In the genomic region with DNA sequence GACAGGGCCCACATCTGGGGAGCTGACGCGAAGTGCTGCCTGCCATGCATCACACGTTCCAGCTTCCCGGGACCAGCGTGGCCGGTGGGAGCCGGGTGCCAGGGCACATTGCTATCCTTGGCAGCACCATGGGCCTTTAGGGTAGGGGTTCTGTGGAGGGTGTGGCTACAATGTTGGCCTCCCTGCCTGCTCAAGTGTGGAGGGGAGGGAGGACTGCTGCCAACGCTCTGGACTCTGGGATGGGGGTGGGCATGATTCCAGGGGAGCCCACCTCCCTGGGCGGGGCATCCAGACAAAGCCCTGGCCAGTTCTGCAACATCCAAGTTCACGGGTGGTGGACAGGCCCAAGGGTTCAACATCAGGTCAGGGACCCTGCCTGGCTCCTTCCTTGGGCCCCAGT, we compare ENCODE assay signal across 23 cellular contexts. TPM values are rescaled to one million over a fixed set of nuclear protein-coding genes. Genes with fewer than 3 reads are reported as not detected.
DNase-seq lines count a peak whose midpoint lies in the region; ATAC-seq and TF ChIP-seq lines count a peak whose summit lies in the region.
"Had no signal": no experiment of that assay in that cellular context is flagged by ENCODE, and none has a peak within 500 bp of the region (broad histone marks: within the 10 kb centered on the region; RNA-seq: fewer than 3 reads in every experiment).

No MANE protein-coding gene starts in this region.

- H3K27ac ChIP-seq in SK-N-SH (ENCODE audit: low read depth in 2 of 2, low read length in 1 of 2) (no peak overlapping the region), thyroid gland (peak overlapping the region in 1 of 3 donors; percentile 11)
- H3K27ac ChIP-seq: 22Rv1, uterus had no signal

- H3K27me3 Mint-ChIP-seq in natural killer cell treated with Interleukin-12 subunit alpha and Interleukin-12 subunit beta and Interleukin-15 and Interleukin-18, amount 100 ng/mL, for 72 hours: no peaks in the 10 kb centered on the region
- H3K27me3 Mint-ChIP-seq in natural killer cell (ENCODE audit: low read depth in 2 of 2): no peaks in the 10 kb centered on the region
- H3K27me3 Mint-ChIP-seq: activated CD8-positive, alpha-beta T cell treated with anti-CD3 and anti-CD28 coated beads for 36 hours; activated naive CD8-positive, alpha-beta T cell; memory B cell had no signal

- H3K9me3 ChIP-seq in SK-N-SH (no peaks in the 10 kb centered on the region), thyroid gland (no peaks in the 10 kb centered on the region), HAP-1 (no peaks in the 10 kb centered on the region)
- H3K9me3 ChIP-seq: Caco-2, uterus had no signal

- no peak for ATAC-seq in SK-N-SH treated with all-trans-retinoic acid at 6 μM for 48 hours
- ATAC-seq in natural killer cell treated with Interleukin-12 subunit alpha and Interleukin-12 subunit beta and Interleukin-15 and Interleukin-18, amount 100 ng/mL, for 72 hours: no peak
- no peak for ATAC-seq in natural killer cell
- ATAC-seq: activated CD8-positive, alpha-beta T cell treated with anti-CD3 and anti-CD28 coated beads for 36 hours had no signal

- no peaks in the 10 kb centered on the region for H3K27me3 ChIP-seq in SK-N-SH (ENCODE audit: insufficient read depth)
- H3K27me3 ChIP-seq in thyroid gland: no peaks in the 10 kb centered on the region
- H3K27me3 ChIP-seq in HAP-1 (ENCODE audit: low read depth): no peaks in the 10 kb centered on the region
- H3K27me3 ChIP-seq: uterus had no signal

- no peak overlapping the region for H2AFZ ChIP-seq in SK-N-SH (ENCODE audit: low read depth)

- H3K4me3 Mint-ChIP-seq in natural killer cell treated with Interleukin-12 subunit alpha and Interleukin-12 subunit beta and Interleukin-15 and Interleukin-18, amount 100 ng/mL, for 72 hours: no peak overlapping the region
- H3K4me3 Mint-ChIP-seq in natural killer cell: no peak overlapping the region

- H3K4me1 ChIP-seq in SK-N-SH (ENCODE audit: control insufficient read depth in 1 of 2, insufficient read depth in 2 of 2, low read depth in 1 of 2, low read length in 1 of 2) (peaks cover 0 to 12% of the 10 kb centered on the region in 2 experiments; a peak in 1 of 4 replicates), thyroid gland (peaks cover 26 to 43% of the 10 kb centered on the region in 2 donors), HAP-1 (peaks cover 5% of the 10 kb centered on the region)
- H3K4me1 ChIP-seq: uterus had no signal

- DNase-seq in SK-N-SH (peak; percentile 31), natural killer cell (no peak), left kidney (ENCODE audit: low read depth, low spot score) (peak; percentile 65), thyroid gland (peak; percentile 33 to 41), HAP-1 (ENCODE audit: low spot score in 2 of 2) (no peak), GM10266 (ENCODE audit: extremely low spot score) (no peak)
- DNase-seq in natural killer cell treated with Interleukin-12 subunit alpha and Interleukin-12 subunit beta and Interleukin-15 and Interleukin-18, amount 100 ng/mL, for 72 hours (ENCODE audit: low spot score): no peak
- DNase-seq: activated CD8-positive, alpha-beta T cell treated with anti-CD3 and anti-CD28 coated beads for 36 hours; Caco-2; effector CD8-positive, alpha-beta T cell; foreskin melanocyte; NCI-H1105; NCI-H2081; NCI-H446 treated with DMSO at 0.1 percent for 48 hours; stimulated activated CD4-positive, alpha-beta T cell treated with anti-CD3 and anti-CD28 coated beads, Interleukin-4, amount 100 ng/mL, for 1 hour; uterus had no signal

- WGBS in SK-N-SH (ENCODE audit: low lambda C conversion rate): 86% methylated on average over 8 of the region's 10 CpGs
- WGBS in thyroid gland, 2 donors: 35 to 46% methylated on average over 6 to 10 of the region's 10 CpGs

- peak overlapping the region; percentile 77 to 98 for H3K27ac Mint-ChIP-seq in natural killer cell treated with Interleukin-12 subunit alpha and Interleukin-12 subunit beta and Interleukin-15 and Interleukin-18, amount 100 ng/mL, for 72 hours
- H3K27ac Mint-ChIP-seq in natural killer cell: no peak overlapping the region

- H3K4me3 ChIP-seq in SK-N-SH (ENCODE audit: low read depth in 2 of 2, low read length in 1 of 2) (no peak overlapping the region), thyroid gland (replicated peaks in 1 of 3) (no peak overlapping the region), HAP-1 (no peak overlapping the region)
- H3K4me3 ChIP-seq: uterus had no signal

- no peak for TF ChIP-seq CTCF in SK-N-SH (IDR thresholded peaks at IDR 0.05)
- no peak for TF ChIP-seq CTCF in natural killer cell (IDR thresholded peaks at IDR 0.05)
- TF ChIP-seq CTCF in thyroid gland (IDR thresholded peaks at IDR 0.05): no peak
- TF ChIP-seq CTCF in GM10266 (IDR thresholded peaks at IDR 0.05; ENCODE audit: control insufficient read depth, insufficient read depth, low read depth, missing control alignments): no peak

- no peaks in the 10 kb centered on the region for H3K79me2 ChIP-seq in SK-N-SH (ENCODE audit: insufficient read depth)

- peaks cover 32 to 36% of the 10 kb centered on the region in 2 donors for H3K4me1 Mint-ChIP-seq in natural killer cell treated with Interleukin-12 subunit alpha and Interleukin-12 subunit beta and Interleukin-15 and Interleukin-18, amount 100 ng/mL, for 72 hours (ENCODE audit: low read depth in 2 of 2)
- H3K4me1 Mint-ChIP-seq in natural killer cell: peaks cover 30 to 31% of the 10 kb centered on the region in 2 donors

- intact Hi-C loops in natural killer cell (cut with micrococcal nuclease): loop anchor here (5.0 kb wide), 2 partner anchors 114 to 204 kb away; a partner anchor contains a TSS
- intact Hi-C loops in thyroid gland (cut with DNase I): loop anchor here (5.0 kb wide), 1 partner anchor 129 kb away; no protein-coding TSS in a partner anchor

- no peak for TF ChIP-seq RAD21 in SK-N-SH (IDR thresholded peaks at IDR 0.05; ENCODE audit: low read length)

- POLR2A ChIA-PET in SK-N-SH (lab: Yijun Ruan, JAX): interaction anchor here (1.8 kb wide), 1 partner anchor 130 kb away, joined by 5 read pairs; no protein-coding TSS in a partner anchor

- H3K9me2 ChIP-seq in SK-N-SH: no peaks in the 10 kb centered on the region

- TF ChIP-seq EP300 in SK-N-SH (IDR thresholded peaks at IDR 0.05; ENCODE audit: borderline replicate concordance in 1 of 2, low read depth in 1 of 2, low read length in 1 of 2): no peak

- H4K20me1 ChIP-seq in SK-N-SH (ENCODE audit: insufficient read depth): no peaks in the 10 kb centered on the region

- no peaks in the 10 kb centered on the region for H3K9me3 Mint-ChIP-seq in natural killer cell treated with Interleukin-12 subunit alpha and Interleukin-12 subunit beta and Interleukin-15 and Interleukin-18, amount 100 ng/mL, for 72 hours
- no peaks in the 10 kb centered on the region for H3K9me3 Mint-ChIP-seq in natural killer cell
- H3K9me3 Mint-ChIP-seq: activated CD8-positive, alpha-beta T cell treated with anti-CD3 and anti-CD28 coated beads for 36 hours; memory B cell had no signal

- H3K4me2 ChIP-seq in SK-N-SH: no peak overlapping the region

- in situ Hi-C loops in HAP-1 (cut with MboI; ENCODE audit: low sequenced_read_pairs): no loop called here

- H3K9ac ChIP-seq in SK-N-SH: no peak overlapping the region

- H3F3A ChIP-seq in SK-N-SH (replicated peaks; ENCODE audit: insufficient read depth): peaks cover 5% of the 10 kb centered on the region

- CTCF ChIA-PET in SK-N-SH (lab: Yijun Ruan, JAX): interaction anchor here (1.0 to 4.1 kb wide), 4 partner anchors 13 to 130 kb away, joined by 4 to 28 read pairs (median 10); a partner anchor contains a TSS

- H3K36me3 ChIP-seq in SK-N-SH (replicated peaks in 1 of 2; ENCODE audit: control insufficient read depth in 1 of 2, insufficient read depth in 2 of 2, low read length in 1 of 2) (no peaks in the 10 kb centered on the region), thyroid gland (no peaks in the 10 kb centered on the region), HAP-1 (replicated peaks) (no peaks in the 10 kb centered on the region)
- H3K36me3 ChIP-seq: uterus had no signal

- no peak for TF ChIP-seq POLR2A in thyroid gland (IDR thresholded peaks at IDR 0.05)

- H3K36me3 Mint-ChIP-seq in natural killer cell treated with Interleukin-12 subunit alpha and Interleukin-12 subunit beta and Interleukin-15 and Interleukin-18, amount 100 ng/mL, for 72 hours: no peaks in the 10 kb centered on the region
- H3K36me3 Mint-ChIP-seq in natural killer cell: no peaks in the 10 kb centered on the region
- H3K36me3 Mint-ChIP-seq: activated naive CD8-positive, alpha-beta T cell; memory B cell had no signal

TF ChIP-seq in SK-N-SH, 30 proteins besides CTCF, POLR2A, EP300 and RAD21 (continues in another document):
- TF ChIP-seq POLR2AphosphoS5 (IDR thresholded peaks at IDR 0.05; ENCODE audit: low read depth, low read length) (no peak), GABPA (IDR thresholded peaks at IDR 0.05; ENCODE audit: low read depth) (no peak)

TF ChIP-seq in SK-N-SH treated with all-trans-retinoic acid at 6 μM for 48 hours, 23 proteins besides CTCF, POLR2A, EP300 and RAD21 (continues in another document):
- TF ChIP-seq GLIS3 (CRISPR knock-in tag; IDR thresholded peaks at IDR 0.05) (no peak), BACH2 (CRISPR knock-in tag; IDR thresholded peaks at IDR 0.05; ENCODE audit: borderline replicate concordance) (no peak), ZNF8 (CRISPR knock-in tag; IDR thresholded peaks at IDR 0.05) (no peak), OSR1 (CRISPR knock-in tag; IDR thresholded peaks at IDR 0.05) (no peak), CSDC2 (CRISPR knock-in tag; IDR thresholded peaks at IDR 0.05) (no peak)

RNA-seq across cellular contexts. Expression of a gene that starts 13.9 kb away (rescaled TPM):
- not detected in 2 replicates for polyA plus RNA-seq in SK-N-SH (2012; rRNA removed)
- polyA plus RNA-seq in SK-N-SH (2012; cell fraction: cytosol; rRNA removed): 0.01 TPM in 1 of 2 replicates, not detected in the other
- polyA plus RNA-seq in SK-N-SH (2012; cell fraction: nucleus; rRNA removed): 0.05 TPM in 2 replicates
- under 1 TPM in 1 of 2 donors, not detected in 1; 0.36 TPM for total RNA-seq in natural killer cell treated with Interleukin-12 subunit alpha and Interleukin-12 subunit beta and Interleukin-15 and Interleukin-18, amount 100 ng/mL, for 72 hours
- total RNA-seq in natural killer cell: under 1 TPM in 1 of 3 donors, not detected in 2; 0.27 TPM
- total RNA-seq in thyroid gland: 10 to 100 TPM in 1 of 4 donors, 1 to 10 TPM in 3; 7.1 to 14.0 (median 8.7) TPM
- total RNA-seq: posterior vena cava, skeletal muscle tissue had no signal
- polyA plus RNA-seq: neural cell had no signal

RNA-seq across cellular contexts. Expression of a gene that starts 21.3 kb away (rescaled TPM):
- polyA plus RNA-seq in SK-N-SH (2012; rRNA removed): 100 and 105 TPM in 2 replicates
- polyA plus RNA-seq in SK-N-SH (2012; cell fraction: cytosol; rRNA removed): 84.1 and 96.5 TPM in 2 replicates
- polyA plus RNA-seq in SK-N-SH (2012; cell fraction: nucleus; rRNA removed): 37.0 and 62.4 TPM in 2 replicates
- 10 to 100 TPM; 56.3 to 64.6 TPM for total RNA-seq in natural killer cell treated with Interleukin-12 subunit alpha and Interleukin-12 subunit beta and Interleukin-15 and Interleukin-18, amount 100 ng/mL, for 72 hours
- total RNA-seq in natural killer cell: 10 to 100 TPM; 48.8 to 55.2 (median 51.6) TPM
- total RNA-seq in thyroid gland: 100 to 1,000 TPM in 1 of 4 donors, 10 to 100 TPM in 3; 39.8 to 134 (median 70.3) TPM

RNA-seq across cellular contexts. Expression of a gene that starts 51.8 kb away (rescaled TPM):
- 1.9 and 2.6 TPM in 2 replicates for polyA plus RNA-seq in SK-N-SH (2012; rRNA removed)
- polyA plus RNA-seq in SK-N-SH (2012; cell fraction: cytosol; rRNA removed): 1.0 and 1.2 TPM in 2 replicates
- 5.7 and 9.7 TPM in 2 replicates for polyA plus RNA-seq in SK-N-SH (2012; cell fraction: nucleus; rRNA removed)
- 1 to 10 TPM; 3.8 to 9.5 TPM for total RNA-seq in natural killer cell treated with Interleukin-12 subunit alpha and Interleukin-12 subunit beta and Interleukin-15 and Interleukin-18, amount 100 ng/mL, for 72 hours
- total RNA-seq in natural killer cell (100 to 1,000 TPM in 1 of 3 donors, 10 to 100 TPM in 2; 77.6 to 115 (median 82.1) TPM), thyroid gland (100 to 1,000 TPM in 3 of 4 donors, 10 to 100 TPM in 1; 74.3 to 170 (median 139) TPM)

Comparison
In these comparisons a context has a peak if more than half of its experiments do, and no peak if none do; other contexts are left out.
1. H3K27ac Mint-ChIP-seq: peak in natural killer cell treated with Interleukin-12 subunit alpha and Interleukin-12 subunit beta and Interleukin-15 and Interleukin-18, amount 100 ng/mL, for 72 hours (2 of 2); none in natural killer cell (0 of 2).
2. RNA of a gene that starts 51.8 kb away (total RNA-seq): 74.3 to 170 TPM in thyroid gland and 77.6 to 115 TPM in natural killer cell; 3.8 to 9.5 TPM in natural killer cell treated with Interleukin-12 subunit alpha and Interleukin-12 subunit beta and Interleukin-15 and Interleukin-18, amount 100 ng/mL, for 72 hours; every median in the first group is over 4 times any median in the second.
3. DNase-seq: peak in SK-N-SH (single experiment), left kidney (single experiment) and thyroid gland (2 of 2); none in natural killer cell treated with Interleukin-12 subunit alpha and Interleukin-12 subunit beta and Interleukin-15 and Interleukin-18, amount 100 ng/mL, for 72 hours (single experiment), natural killer cell (single experiment), HAP-1 (0 of 2) and GM10266 (single experiment).
4. RNA of a gene that starts 13.9 kb away (total RNA-seq): 7.1 to 14.0 TPM in thyroid gland; 0.36 TPM in natural killer cell treated with Interleukin-12 subunit alpha and Interleukin-12 subunit beta and Interleukin-15 and Interleukin-18, amount 100 ng/mL, for 72 hours and 0.27 TPM in natural killer cell; every median in the first group is over 4 times any median in the second.